In genomic region chr3:1068985-1069384, GRCh38 we compare ENCODE assay signal across 1 cellular context.
TF ChIP-seq lines count a peak whose summit lies in the region.

No MANE protein-coding gene starts in this region.

TF ChIP-seq in H1, 55 proteins besides CTCF, POLR2A, EP300 and RAD21 (continued from another document):
- TF ChIP-seq CHD7 (IDR thresholded peaks at IDR 0.05; ENCODE audit: insufficient replicate concordance, low read length) (no peak), KDM4A (IDR thresholded peaks at IDR 0.05; ENCODE audit: low read depth, low read length, severe bottlenecking) (no peak), KDM5A (IDR thresholded peaks at IDR 0.05; ENCODE audit: low read length) (no peak), RNF2 (IDR thresholded peaks at IDR 0.05; ENCODE audit: borderline replicate concordance, low read depth, low read length, missing control alignments, poor library complexity, severe bottlenecking) (no peak), BACH1 (IDR thresholded peaks at IDR 0.05; ENCODE audit: low read length) (no peak), E2F6 (IDR thresholded peaks at IDR 0.05) (no peak), SIRT6 (IDR thresholded peaks at IDR 0.05; ENCODE audit: low read length) (no peak), TEAD4 (IDR thresholded peaks at IDR 0.05; ENCODE audit: low read depth, low read length) (no peak)
